In genomic region chr1:19738669-19739068, GRCh38 we compare ENCODE assay signal across 20 cellular contexts.
"Had no signal": no experiment of that assay in that cellular context is flagged by ENCODE, and none has a peak within 500 bp of the region (broad histone marks: within the 10 kb centered on the region; RNA-seq: fewer than 3 reads in every experiment).

No MANE protein-coding gene starts in this region.

- H3K27ac Mint-ChIP-seq: memory B cell; mesothelial cell of epicardium; natural killer cell; stimulated activated memory B cell treated with anti-CD40 and anti-IgM and Interleukin-4, amounts not matched to agents 10 μg/mL and 1 μg/mL and 100 μg/mL, for 72 hours; stimulated activated naive CD8-positive, alpha-beta T cell treated with anti-CD3 and anti-CD28 coated beads, Interleukin-15, Interleukin-2, amounts not matched to agents 100 ng/mL and 50 ng/mL, for 24 hours had no signal

- H3K4me3 ChIP-seq: dorsolateral prefrontal cortex, gastrocnemius medialis, left ventricle myocardium inferior, lower lobe of right lung, testis had no signal

- H3K27me3 Mint-ChIP-seq: memory B cell; stimulated activated memory B cell treated with anti-CD40 and anti-IgM and Interleukin-4, amounts not matched to agents 10 μg/mL and 1 μg/mL and 100 μg/mL, for 72 hours; stimulated activated naive CD8-positive, alpha-beta T cell treated with anti-CD3 and anti-CD28 coated beads, Interleukin-15, Interleukin-2, amounts not matched to agents 100 ng/mL and 50 ng/mL, for 24 hours had no signal

- ATAC-seq: esophagus mucosa; gastrocnemius medialis; lower lobe of right lung; natural killer cell; right cardiac atrium; stimulated activated memory B cell treated with anti-CD40 and anti-IgM and Interleukin-4, amounts not matched to agents 10 μg/mL and 1 μg/mL and 100 μg/mL, for 72 hours had no signal

- FAIRE-seq: endometrium had no signal

- DNase-seq: cortex of kidney; dorsolateral prefrontal cortex; effector memory CD4-positive, alpha-beta T cell; gastrocnemius medialis; glutamatergic neuron; islet precursor cell; left cardiac atrium; lower lobe of right lung; natural killer cell; right cardiac atrium; stimulated activated CD4-positive, alpha-beta T cell treated with anti-CD3 and anti-CD28 coated beads, Interleukin-4, amount 100 ng/mL, for 24 hours; testis had no signal

- H3K27ac ChIP-seq: dorsolateral prefrontal cortex, gastrocnemius medialis, left ventricle myocardium inferior, lower lobe of right lung, testis had no signal

- H3K36me3 Mint-ChIP-seq: mesothelial cell of epicardium, natural killer cell had no signal

- H3K9me3 ChIP-seq: gastrocnemius medialis, lower lobe of right lung, testis had no signal

- H3K27me3 ChIP-seq: gastrocnemius medialis, testis had no signal

- H3K36me3 ChIP-seq: gastrocnemius medialis had no signal

- H3K4me3 Mint-ChIP-seq: memory B cell; mesothelial cell of epicardium; natural killer cell; neural crest cell; stimulated activated memory B cell treated with anti-CD40 and anti-IgM and Interleukin-4, amounts not matched to agents 10 μg/mL and 1 μg/mL and 100 μg/mL, for 72 hours; stimulated activated naive CD8-positive, alpha-beta T cell treated with anti-CD3 and anti-CD28 coated beads, Interleukin-15, Interleukin-2, amounts not matched to agents 100 ng/mL and 50 ng/mL, for 24 hours had no signal

- H3K4me1 ChIP-seq: lower lobe of right lung had no signal

- H3K4me1 Mint-ChIP-seq: memory B cell; mesothelial cell of epicardium; natural killer cell; stimulated activated memory B cell treated with anti-CD40 and anti-IgM and Interleukin-4, amounts not matched to agents 10 μg/mL and 1 μg/mL and 100 μg/mL, for 72 hours had no signal

- H3K9me3 Mint-ChIP-seq: memory B cell; mesothelial cell of epicardium; natural killer cell; neural crest cell; stimulated activated naive CD8-positive, alpha-beta T cell treated with anti-CD3 and anti-CD28 coated beads, Interleukin-15, Interleukin-2, amounts not matched to agents 100 ng/mL and 50 ng/mL, for 24 hours had no signal
